ENCODE assay signal across 1 cellular context in the genomic region with DNA sequence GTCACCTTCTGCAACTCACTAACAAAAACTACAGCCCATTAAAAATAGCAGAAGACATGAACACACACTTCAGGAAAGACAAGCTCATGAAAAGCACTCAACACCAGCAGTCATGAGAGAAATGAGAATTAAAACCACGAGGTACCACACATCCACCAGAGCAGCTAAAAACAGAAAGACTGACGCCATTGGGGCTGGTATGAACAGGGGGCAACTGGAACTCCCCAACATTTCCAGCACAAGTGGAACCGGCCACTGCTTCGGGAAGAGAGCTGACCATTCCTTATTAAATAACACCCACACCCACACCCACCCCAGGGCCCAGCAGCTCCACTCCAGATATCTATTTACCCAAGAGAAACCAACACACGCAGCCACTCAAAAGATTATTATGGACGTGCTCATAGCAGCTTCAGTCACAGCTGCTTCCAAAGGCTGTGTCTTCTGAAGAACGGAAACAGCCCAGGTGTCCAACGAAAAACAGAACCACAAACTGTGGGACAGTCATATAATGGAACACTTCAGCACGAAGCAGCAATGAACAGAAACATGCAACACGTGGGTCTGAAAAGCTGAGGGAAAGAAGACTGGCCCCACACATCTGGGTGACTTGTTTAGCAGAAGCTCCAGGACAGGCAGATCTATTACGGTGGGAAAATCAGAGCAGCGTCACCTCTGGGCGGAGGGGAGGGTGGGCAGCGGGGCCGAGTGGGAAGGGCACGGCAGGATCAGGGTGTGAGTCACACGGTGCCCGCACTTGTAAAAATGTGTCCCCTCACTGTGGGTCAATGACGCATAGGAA.
TF ChIP-seq lines count a peak whose summit lies in the region.

No MANE protein-coding gene starts in this region.

TF ChIP-seq in IMR-90, 13 proteins besides CTCF, POLR2A, EP300 and RAD21:
- TF ChIP-seq, protein P1, sequence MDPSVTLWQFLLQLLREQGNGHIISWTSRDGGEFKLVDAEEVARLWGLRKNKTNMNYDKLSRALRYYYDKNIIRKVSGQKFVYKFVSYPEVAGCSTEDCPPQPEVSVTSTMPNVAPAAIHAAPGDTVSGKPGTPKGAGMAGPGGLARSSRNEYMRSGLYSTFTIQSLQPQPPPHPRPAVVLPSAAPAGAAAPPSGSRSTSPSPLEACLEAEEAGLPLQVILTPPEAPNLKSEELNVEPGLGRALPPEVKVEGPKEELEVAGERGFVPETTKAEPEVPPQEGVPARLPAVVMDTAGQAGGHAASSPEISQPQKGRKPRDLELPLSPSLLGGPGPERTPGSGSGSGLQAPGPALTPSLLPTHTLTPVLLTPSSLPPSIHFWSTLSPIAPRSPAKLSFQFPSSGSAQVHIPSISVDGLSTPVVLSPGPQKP (IDR thresholded peaks at IDR 0.05; ENCODE audit: borderline replicate concordance, low read depth, low read length) = no peak
- TF ChIP-seq CHD1 (IDR thresholded peaks at IDR 0.05; ENCODE audit: low read depth, low read length) (no peak), SMC3 (IDR thresholded peaks at IDR 0.05; ENCODE audit: low read depth, low read length) (no peak), RFX5 (IDR thresholded peaks at IDR 0.05; ENCODE audit: low read depth, low read length) (no peak)
- TF ChIP-seq, protein P2, sequence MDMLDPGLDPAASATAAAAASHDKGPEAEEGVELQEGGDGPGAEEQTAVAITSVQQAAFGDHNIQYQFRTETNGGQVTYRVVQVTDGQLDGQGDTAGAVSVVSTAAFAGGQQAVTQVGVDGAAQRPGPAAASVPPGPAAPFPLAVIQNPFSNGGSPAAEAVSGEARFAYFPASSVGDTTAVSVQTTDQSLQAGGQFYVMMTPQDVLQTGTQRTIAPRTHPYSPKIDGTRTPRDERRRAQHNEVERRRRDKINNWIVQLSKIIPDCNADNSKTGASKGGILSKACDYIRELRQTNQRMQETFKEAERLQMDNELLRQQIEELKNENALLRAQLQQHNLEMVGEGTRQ (IDR thresholded peaks at IDR 0.05; ENCODE audit: low read depth, low read length) = no peak
TF ChIP-seq in IMR-90: peak in this region for 0.
